8 cellular contexts compared by ENCODE assay signal in genomic region chr10:20858292-20859124, GRCh38. TPM values are rescaled to one million over a fixed set of nuclear protein-coding genes. Genes with fewer than 3 reads are reported as not detected.
DNase-seq lines count a peak whose midpoint lies in the region; ATAC-seq and TF ChIP-seq lines count a peak whose summit lies in the region.

No MANE protein-coding gene starts in this region.

- no peak overlapping the region for H2AFZ ChIP-seq in OCI-LY7 (ENCODE audit: low read length)

- H4K20me1 ChIP-seq in OCI-LY7 (ENCODE audit: insufficient read depth, low read length) = no peaks in the 10 kb centered on the region

- H3K27me3 ChIP-seq in thoracic aorta (replicated peaks; ENCODE audit: insufficient read depth) = no peaks in the 10 kb centered on the region

- peak; percentile 46 for TF ChIP-seq CTCF in AG09319 (IDR thresholded peaks at IDR 0.05; ENCODE audit: low read depth, low read length)
- peak; percentile 89 for TF ChIP-seq CTCF in OCI-LY7 (conservative IDR thresholded peaks at IDR 0.05; ENCODE audit: low read length)
- peak; percentile 50 for TF ChIP-seq CTCF in fibroblast of the aortic adventitia (IDR thresholded peaks at IDR 0.05; ENCODE audit: insufficient read depth, low read length)
- TF ChIP-seq CTCF in thoracic aorta (IDR thresholded peaks at IDR 0.05) = peak; percentile 19

- H3K4me1 ChIP-seq in OCI-LY7 (ENCODE audit: insufficient read depth, low read length, poor library complexity, severe bottlenecking) = no peaks in the 10 kb centered on the region
- no peaks in the 10 kb centered on the region for H3K4me1 ChIP-seq in thoracic aorta (ENCODE audit: control insufficient read depth in 1 of 2, low read depth in 2 of 2)

- CTCF ChIA-PET in OCI-LY7 (lab: Charles Lee; ENCODE audit: unreplicated experiment) = no interaction called here

- DNase-seq in AG09319 (ENCODE audit: extremely low read depth, low read depth) = no peak
- DNase-seq in OCI-LY7 (ENCODE audit: low spot score) = peak; percentile 44
- DNase-seq in fibroblast of the aortic adventitia (ENCODE audit: low read depth) = peak; percentile 65
- no peak for DNase-seq in thoracic aorta (ENCODE audit: low spot score)
- no peak for DNase-seq in activated CD4-positive, alpha-beta T cell treated with anti-CD3 and anti-CD28 coated beads, Interleukin-2, amount 50 U/mL, for 48 hours
- no peak for DNase-seq in HuH-7.5 (ENCODE audit: low spot score)

- H3K4me2 ChIP-seq in OCI-LY7 (ENCODE audit: low read length) = no peak overlapping the region

- ATAC-seq in GM21390 (IDR thresholded peaks at IDR 0.05; ENCODE audit: unreplicated experiment) = peak; percentile 57
- ATAC-seq in thoracic aorta (ENCODE audit: insufficient number of reproducible peaks, low FRiP score, low read depth) = no peak
- ATAC-seq in GM19324 (IDR thresholded peaks at IDR 0.05; ENCODE audit: low FRiP score, unreplicated experiment) = no peak

- H3K27ac ChIP-seq in OCI-LY7 (ENCODE audit: low read depth, low read length, poor library complexity, severe bottlenecking) (no peak overlapping the region), thoracic aorta (no peak overlapping the region)

- intact Hi-C loops in OCI-LY7 (cut with micrococcal nuclease; ENCODE audit: unreplicated experiment) = loop anchor here (1.0 to 5.0 kb wide), 3 partner anchors 162 to 639 kb away; no protein-coding TSS in a partner anchor

- no TSS peak for BruUV-seq in OCI-LY7 (replicated peaks; lab: Mats Ljungman, UMichigan)

- H3K36me3 ChIP-seq in OCI-LY7 (ENCODE audit: insufficient read depth, low read length) = no peaks in the 10 kb centered on the region
- no peaks in the 10 kb centered on the region for H3K36me3 ChIP-seq in thoracic aorta

- H3K4me3 ChIP-seq in OCI-LY7 (ENCODE audit: low read depth, low read length, poor library complexity, severe bottlenecking) (no peak overlapping the region), fibroblast of the aortic adventitia (ENCODE audit: low read depth, low read length) (no peak overlapping the region), thoracic aorta (no peak overlapping the region)

- H3K9me3 ChIP-seq in OCI-LY7 (ENCODE audit: low read length) (no peaks in the 10 kb centered on the region), thoracic aorta (no peaks in the 10 kb centered on the region)

- H3K9me2 ChIP-seq in OCI-LY7 (ENCODE audit: insufficient read depth, low read length) = no peaks in the 10 kb centered on the region

- POLR2A ChIA-PET in OCI-LY7 (lab: Charles Lee) = interaction anchor here (0.6 to 1.2 kb wide), 2 partner anchors 14 to 524 kb away, joined by 3 to 4 read pairs; no protein-coding TSS in a partner anchor

- no peaks in the 10 kb centered on the region for H3K79me2 ChIP-seq in OCI-LY7 (ENCODE audit: insufficient read depth, low read depth, low read length)

RNA-seq across cellular contexts. Expression of gene NEBL, which starts 38.6 kb away (rescaled TPM):
- 0.21 TPM in 1 of 2 replicates, not detected in the other for total RNA-seq in OCI-LY7 (2014; rRNA removed; shearing (Covaris generic))
- total RNA-seq in OCI-LY7 (2022) = 1.1 and 1.3 TPM in 2 replicates
- 0.09 and 4.3 TPM in 2 replicates for total RNA-seq in fibroblast of the aortic adventitia (ENCODE audit: low replicate concordance)
- total RNA-seq in thoracic aorta = 1 to 10 TPM; 1.4 to 4.7 TPM

Comparison
In these comparisons a context has a peak if more than half of its experiments do, and no peak if none do; other contexts are left out.
1. DNase-seq: peak in OCI-LY7 (single experiment) and fibroblast of the aortic adventitia (single experiment); none in AG09319 (single experiment), thoracic aorta (single experiment), activated CD4-positive, alpha-beta T cell treated with anti-CD3 and anti-CD28 coated beads, Interleukin-2, amount 50 U/mL, for 48 hours (0 of 2) and HuH-7.5 (single experiment).
2. CTCF ChIP-seq: peak in every context shown above with its lines; median percentile 89 in OCI-LY7; 50 in fibroblast of the aortic adventitia; 46 in AG09319; 19 in thoracic aorta.